In the genomic region with DNA sequence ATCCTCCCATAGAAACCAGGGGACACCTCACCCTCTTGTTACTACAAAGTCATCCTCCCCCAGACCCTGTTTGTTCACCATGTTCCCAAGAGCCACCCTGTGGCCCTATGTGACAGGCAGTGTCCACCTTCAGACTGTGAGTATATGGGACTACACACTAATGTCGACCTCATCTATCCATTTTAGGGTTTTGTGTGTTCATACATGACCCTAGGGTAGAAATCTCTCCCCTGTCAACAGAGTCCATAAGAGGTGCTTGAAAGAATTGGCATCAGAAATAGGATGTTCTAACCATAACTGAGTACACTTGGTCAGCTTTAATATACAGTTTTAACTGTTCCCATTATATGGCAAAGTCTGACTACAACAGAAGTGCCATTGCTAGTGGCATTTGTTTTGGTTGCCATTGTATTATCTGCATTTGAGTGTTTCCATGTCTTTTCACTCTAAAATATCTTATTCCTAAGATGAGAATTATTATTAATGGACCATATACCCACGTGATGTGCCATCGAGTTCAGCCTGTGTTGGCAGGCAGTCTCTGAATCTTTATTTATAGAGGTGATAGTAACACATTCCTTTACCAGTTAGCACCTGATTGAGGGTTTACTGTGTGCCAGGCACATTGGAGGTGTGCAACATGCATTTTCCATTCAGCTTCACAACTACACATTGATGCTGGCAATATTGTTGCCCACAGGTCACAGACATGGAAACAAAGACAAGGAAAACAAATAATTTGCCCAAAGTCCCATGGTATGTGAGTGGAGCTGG, we compare ENCODE assay signal across 14 cellular contexts.
DNase-seq lines count a peak whose midpoint lies in the region; ATAC-seq and TF ChIP-seq lines count a peak whose summit lies in the region.
"Had no signal": no experiment of that assay in that cellular context is flagged by ENCODE, and none has a peak within 500 bp of the region (broad histone marks: within the 10 kb centered on the region; RNA-seq: fewer than 3 reads in every experiment).

No MANE protein-coding gene starts in this region.

- no peak overlapping the region for H3K4me2 ChIP-seq in hepatocyte
- H3K4me2 ChIP-seq: BLaER1 had no signal

- DNase-seq in Right ventricle myocardium inferior (ENCODE audit: missing footprints) = no peak
- DNase-seq in cardiac septum (ENCODE audit: low spot score) = no peak
- no peak for DNase-seq in heart right ventricle
- no peak for DNase-seq in hepatocyte (ENCODE audit: low spot score)
- no peak for DNase-seq in activated CD4-positive, CD25-positive, alpha-beta regulatory T cell treated with anti-CD3 and anti-CD28 coated beads, Interleukin-2, amount 50 U/mL, for 72 hours
- DNase-seq: AML-193; Caco-2; CD8-positive, alpha-beta memory T cell; DMS 273 treated with DMSO at 0.1 percent for 48 hours had no signal

- H3K4me1 ChIP-seq in heart right ventricle (no peaks in the 10 kb centered on the region), hepatocyte (ENCODE audit: insufficient read depth) (peaks cover 17% of the 10 kb centered on the region)
- H3K4me1 ChIP-seq: BLaER1, HAP-1 had no signal

- no peaks in the 10 kb centered on the region for H3K9me2 ChIP-seq in hepatocyte (replicated peaks; ENCODE audit: insufficient read depth)

- no peak overlapping the region for H3K27ac ChIP-seq in heart right ventricle
- peak overlapping the region; percentile 58 for H3K27ac ChIP-seq in hepatocyte
- H3K27ac ChIP-seq: 22Rv1, BLaER1 had no signal

- no peak overlapping the region for H2AFZ ChIP-seq in hepatocyte

- H4K20me1 ChIP-seq in hepatocyte (ENCODE audit: insufficient read depth, poor library complexity, severe bottlenecking) = no peaks in the 10 kb centered on the region
- H4K20me1 ChIP-seq: BLaER1 had no signal

- H3K4me3 ChIP-seq in heart right ventricle (no peak overlapping the region), hepatocyte (no peak overlapping the region)
- H3K4me3 ChIP-seq: BLaER1, HAP-1 had no signal

- intact Hi-C loops in Right ventricle myocardium inferior (cut with DNase I) (loop anchor here (2.0 to 5.0 kb wide), 2 partner anchors 19 to 91 kb away; no protein-coding TSS in a partner anchor), cardiac septum (cut with DNase I) (no loop called here), heart right ventricle (cut with DNase I) (no loop called here)

- WGBS in heart right ventricle, 2 donors = 29 to 56% methylated on average over 3 of the region's 3 CpGs
- WGBS in hepatocyte (ENCODE audit: low lambda C conversion rate, missing lambda C conversion rate) = 89% methylated on average over 3 of the region's 3 CpGs

- H3K79me2 ChIP-seq in hepatocyte = no peaks in the 10 kb centered on the region

- H3K9me3 ChIP-seq in heart right ventricle = peaks cover 0 to 22% (median 13%) of the 10 kb centered on the region in 11 donors
- no peaks in the 10 kb centered on the region for H3K9me3 ChIP-seq in hepatocyte (ENCODE audit: low read depth)
- H3K9me3 ChIP-seq: HAP-1 had no signal

- H3K27me3 ChIP-seq in heart right ventricle (no peaks in the 10 kb centered on the region), hepatocyte (no peaks in the 10 kb centered on the region)
- H3K27me3 ChIP-seq: BLaER1 had no signal

- ATAC-seq in Right ventricle myocardium inferior (peak; percentile 85), heart right ventricle (peak; percentile 38 to 92 (median 60)), GM19452 (IDR thresholded peaks at IDR 0.05; ENCODE audit: unreplicated experiment) (no peak), GM21515 (IDR thresholded peaks at IDR 0.05; ENCODE audit: unreplicated experiment) (no peak)

- H3K36me3 ChIP-seq in heart right ventricle (no peaks in the 10 kb centered on the region), hepatocyte (replicated peaks; ENCODE audit: insufficient read depth, low read depth) (no peaks in the 10 kb centered on the region)
- H3K36me3 ChIP-seq: BLaER1, HAP-1 had no signal

- TF ChIP-seq CTCF in heart right ventricle (IDR thresholded peaks at IDR 0.05) (no peak), hepatocyte (IDR thresholded peaks at IDR 0.05; ENCODE audit: poor library complexity) (no peak)

Comparison
In these comparisons a context has a peak if more than half of its experiments do, and no peak if none do; other contexts are left out.
1. ATAC-seq: peak in Right ventricle myocardium inferior (single experiment) and heart right ventricle (8 of 8); none in GM19452 (single experiment) and GM21515 (single experiment).